ENCODE assay signal across 1 cellular context in the genomic region with DNA sequence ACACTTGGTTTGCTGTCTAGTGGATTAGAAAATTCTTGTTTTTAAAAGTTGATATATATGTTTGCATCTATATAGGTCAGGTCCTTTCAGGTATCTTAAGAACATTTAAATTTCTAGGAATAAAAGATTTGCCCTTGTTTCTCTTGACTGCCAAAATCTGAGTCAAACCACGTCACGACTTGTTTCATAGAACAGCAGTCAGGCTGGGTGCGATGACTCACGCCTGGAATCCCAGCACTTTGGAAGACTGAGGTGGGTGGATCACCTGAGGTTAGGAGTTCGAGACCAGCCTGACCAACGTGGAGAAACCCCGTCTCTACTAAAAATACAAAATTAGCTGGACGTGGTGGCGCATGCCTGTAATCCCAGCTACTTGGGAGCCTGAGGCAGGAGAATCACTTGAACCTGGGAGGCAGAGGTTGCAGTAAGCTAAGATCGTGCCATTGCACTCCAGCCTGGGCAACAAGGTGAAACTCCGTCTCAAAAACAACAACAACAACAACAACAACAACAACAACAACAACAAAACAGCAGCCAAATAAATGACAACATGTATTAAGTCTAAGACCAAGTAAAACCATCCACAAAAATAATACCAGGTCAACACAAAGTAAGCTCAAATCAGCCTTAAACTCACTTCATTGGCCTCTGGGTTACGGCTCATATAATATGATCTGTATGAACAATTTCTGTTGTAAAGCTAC. TPM values are rescaled to one million over a fixed set of nuclear protein-coding genes. Genes with fewer than 3 reads are reported as not detected.
"Had no signal": no experiment of that assay in that cellular context is flagged by ENCODE, and none has a peak within 500 bp of the region (broad histone marks: within the 10 kb centered on the region; RNA-seq: fewer than 3 reads in every experiment).

No MANE protein-coding gene starts in this region.

RNA-seq across cellular contexts. Expression of gene PHACTR1, which starts 46.3 kb away (rescaled TPM):
- total RNA-seq: activated CD4-positive, alpha-beta memory T cell treated with anti-CD3 and anti-CD28 coated beads for 36 hours had no signal
